Comparison of ENCODE assay signal across 1 cellular context in genomic region chr11:78392854-78393253, GRCh38.
TF ChIP-seq lines count a peak whose summit lies in the region.

No MANE protein-coding gene starts in this region.

TF ChIP-seq in HepG2, 621 proteins besides CTCF, POLR2A, EP300 and RAD21:
- TF ChIP-seq DNMT3B (CRISPR knock-in tag; conservative IDR thresholded peaks at IDR 0.05), result no peak
- no peak for TF ChIP-seq POLR2AphosphoS5 (IDR thresholded peaks at IDR 0.05; ENCODE audit: low read depth, low read length)
- no peak for TF ChIP-seq ZNF619 (CRISPR knock-in tag; IDR thresholded peaks at IDR 0.05)
- no peak for TF ChIP-seq YEATS4 (CRISPR knock-in tag; IDR thresholded peaks at IDR 0.05; ENCODE audit: borderline replicate concordance)
